24 cellular contexts compared by ENCODE assay signal in the genomic region with DNA sequence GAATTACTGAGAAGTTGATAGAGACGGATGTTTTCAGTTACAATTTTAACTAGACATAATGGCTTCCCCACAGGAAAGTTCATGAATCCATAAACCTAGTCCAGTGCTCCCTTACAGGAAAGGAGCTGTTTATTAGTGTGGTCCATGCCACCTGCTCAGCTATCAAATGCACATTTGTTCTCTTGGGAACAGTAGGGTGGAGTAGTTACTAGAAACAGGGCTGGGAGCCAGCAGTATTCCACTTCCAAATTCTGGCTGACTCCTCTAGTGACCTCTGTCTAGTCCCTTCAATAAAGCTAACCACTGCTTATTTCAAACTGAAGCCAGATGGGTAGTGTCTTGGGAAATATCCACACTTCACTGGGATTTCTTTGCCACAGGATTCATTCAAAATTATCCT.
DNase-seq lines count a peak whose midpoint lies in the region; ATAC-seq and TF ChIP-seq lines count a peak whose summit lies in the region.
"Had no signal": no experiment of that assay in that cellular context is flagged by ENCODE, and none has a peak within 500 bp of the region (broad histone marks: within the 10 kb centered on the region; RNA-seq: fewer than 3 reads in every experiment).

No MANE protein-coding gene starts in this region.

- H3K9ac ChIP-seq in PC-3 (ENCODE audit: low read length) = no peak overlapping the region

- H3K4me2 ChIP-seq in PC-3 (ENCODE audit: low read length) = no peak overlapping the region
- H3K4me2 ChIP-seq: smooth muscle cell had no signal

- H3K79me2 ChIP-seq in PC-3 (ENCODE audit: low read length) = no peaks in the 10 kb centered on the region

- H3K27me3 ChIP-seq in PC-3 (ENCODE audit: low read length) (no peaks in the 10 kb centered on the region), sigmoid colon (no peaks in the 10 kb centered on the region)
- H3K27me3 ChIP-seq: transverse colon had no signal

- DNase-seq in HFF-Myc (ENCODE audit: extremely low read depth, low read depth) = peak; percentile 4
- peak; percentile 66 for DNase-seq in NCI-H1105 treated with DMSO at 0.1 percent for 48 hours (lab: John Stamatoyannopoulos, UW)
- DNase-seq in PC-3 = peak; percentile 6
- DNase-seq in left lobe of liver (ENCODE audit: low spot score) = no peak
- no peak for DNase-seq in sigmoid colon
- no peak for DNase-seq in CD1c-positive myeloid dendritic cell (ENCODE audit: extremely low spot score)
- DNase-seq: activated CD4-positive, alpha-beta T cell treated with anti-CD3 and anti-CD28 coated beads, Interleukin-2, amount 10 ng/mL, durations not matched to agents 24 days and 14 days; CD8-positive, alpha-beta T cell; cerebellar nuclear complex; DMS79; effector CD4-positive, alpha-beta T cell; erythroblast; Kasumi-1; NCI-H1436 treated with DMSO at 0.1 percent for 48 hours; NCI-H524 treated with DMSO at 0.1 percent for 48 hours; OCI-M1; SHP77 treated with DMSO at 0.1 percent for 48 hours; stimulated activated CD4-positive, alpha-beta T cell treated with anti-CD3 and anti-CD28 coated beads, Interleukin-4, amount 100 ng/mL, for 1 hour; stimulated activated naive CD8-positive, alpha-beta T cell treated with anti-CD3 and anti-CD28 coated beads, Interleukin-15, amount 100 ng/mL, for 72 hours; T-cell; transverse colon had no signal

- intact Hi-C loops in PC-3 (cut with micrococcal nuclease) (loop anchor here (5.0 kb wide), 2 partner anchors 247 to 292 kb away; no protein-coding TSS in a partner anchor), sigmoid colon (cut with DNase I) (no loop called here)

- H3K36me3 ChIP-seq in PC-3 (ENCODE audit: low read depth, low read length) (no peaks in the 10 kb centered on the region), sigmoid colon (no peaks in the 10 kb centered on the region)
- H3K36me3 ChIP-seq: transverse colon had no signal

- no peaks in the 10 kb centered on the region for H4K20me1 ChIP-seq in PC-3 (ENCODE audit: low read length)

- TF ChIP-seq POLR2A in sigmoid colon (IDR thresholded peaks at IDR 0.05) = no peak

- H3K4me3 ChIP-seq in HFF-Myc (replicated peaks; ENCODE audit: low read depth, low read length) (no peak overlapping the region), PC-3 (ENCODE audit: low read length) (no peak overlapping the region), sigmoid colon (no peak overlapping the region)
- H3K4me3 ChIP-seq: smooth muscle cell, transverse colon had no signal

- TF ChIP-seq CTCF in HFF-Myc (IDR thresholded peaks at IDR 0.05; ENCODE audit: low read depth, low read length, missing control alignments) (no peak), PC-3 (conservative IDR thresholded peaks at IDR 0.05; ENCODE audit: low read depth, low read length) (no peak), sigmoid colon (IDR thresholded peaks at IDR 0.05) (no peak)

- H3K9me3 ChIP-seq in PC-3 (ENCODE audit: low read length) = no peaks in the 10 kb centered on the region
- no peaks in the 10 kb centered on the region for H3K9me3 ChIP-seq in sigmoid colon
- H3K9me3 ChIP-seq: transverse colon had no signal

- POLR2A ChIA-PET in PC-3 (lab: Charles Lee; ENCODE audit: unreplicated experiment) = no interaction called here

- TF ChIP-seq EP300 in sigmoid colon (IDR thresholded peaks at IDR 0.05) = no peak

- no peak for ATAC-seq in PC-3
- ATAC-seq in left lobe of liver = peak; percentile 52
- ATAC-seq in GM21423 (IDR thresholded peaks at IDR 0.05; ENCODE audit: unreplicated experiment) = no peak
- ATAC-seq in GM18519 (IDR thresholded peaks at IDR 0.05; ENCODE audit: low FRiP score, unreplicated experiment) = no peak
- ATAC-seq: CD8-positive, alpha-beta T cell; stimulated activated naive CD8-positive, alpha-beta T cell treated with anti-CD3 and anti-CD28 coated beads, Interleukin-15, amount 100 ng/mL, for 72 hours; T-cell had no signal

- no peak overlapping the region for H3K27ac ChIP-seq in PC-3 (ENCODE audit: low read length)
- no peak overlapping the region for H3K27ac ChIP-seq in sigmoid colon
- H3K27ac ChIP-seq: transverse colon had no signal

- CTCF ChIA-PET in PC-3 (lab: Charles Lee) = no interaction called here

- H3K4me1 ChIP-seq in PC-3 (ENCODE audit: insufficient read depth, low read length) (no peaks in the 10 kb centered on the region), sigmoid colon (peaks cover 0 to 31% (median 22%) of the 10 kb centered on the region in 4 donors)
- H3K4me1 ChIP-seq: transverse colon had no signal

- no peaks in the 10 kb centered on the region for H3F3A ChIP-seq in PC-3 (ENCODE audit: low read length, unreplicated experiment)

- no peak overlapping the region for H2AFZ ChIP-seq in PC-3 (ENCODE audit: low read length)

- no TSS peak for BruUV-seq in PC-3 (replicated peaks; lab: Mats Ljungman, UMichigan)

- WGBS in sigmoid colon, 2 donors = 16 to 68% methylated on average over 1 of the region's 1 CpG

- H3K9me2 ChIP-seq in PC-3 (replicated peaks; ENCODE audit: low read length) = no peaks in the 10 kb centered on the region

Comparison
In these comparisons a context has a peak if more than half of its experiments do, and no peak if none do; other contexts are left out.
1. DNase-seq: peak in HFF-Myc (single experiment), NCI-H1105 treated with DMSO at 0.1 percent for 48 hours (single experiment) and PC-3 (single experiment); none in left lobe of liver (single experiment), sigmoid colon (single experiment) and CD1c-positive myeloid dendritic cell (single experiment).